In genomic region chr10:60823324-60823723, GRCh38 we compare ENCODE assay signal across 19 cellular contexts. TPM values are rescaled to one million over a fixed set of nuclear protein-coding genes. Genes with fewer than 3 reads are reported as not detected.
DNase-seq lines count a peak whose midpoint lies in the region; ATAC-seq and TF ChIP-seq lines count a peak whose summit lies in the region.
"Had no signal": no experiment of that assay in that cellular context is flagged by ENCODE, and none has a peak within 500 bp of the region (broad histone marks: within the 10 kb centered on the region; RNA-seq: fewer than 3 reads in every experiment).

No MANE protein-coding gene starts in this region.

- DNase-seq in OCI-M1 (lab: John Stamatoyannopoulos, UW): peak; percentile 22
- DNase-seq in hepatocyte (ENCODE audit: low spot score): no peak
- no peak for DNase-seq in osteoblast (ENCODE audit: insufficient read length, low spot score, missing footprints)
- no peak for DNase-seq in lower leg skin (ENCODE audit: low spot score in 2 of 2)
- no peak for DNase-seq in GF-D8 (lab: John Stamatoyannopoulos, UW)
- DNase-seq: GM23248, HFFc6, Karpas-422, NCI-H2029, NCI-H446 treated with DMSO at 0.1 percent for 48 hours, NCI-H526, NCI-H82, Peyer's patch, SHP77 treated with DMSO at 0.1 percent for 48 hours had no signal

- H3K36me3 ChIP-seq in hepatocyte (replicated peaks; ENCODE audit: insufficient read depth, low read depth): no peaks in the 10 kb centered on the region
- H3K36me3 ChIP-seq in osteoblast (ENCODE audit: insufficient read depth, low read length): no peaks in the 10 kb centered on the region
- H3K36me3 ChIP-seq: HAP-1, Peyer's patch had no signal

- H3K9me2 ChIP-seq in hepatocyte (replicated peaks; ENCODE audit: insufficient read depth): no peaks in the 10 kb centered on the region

- H3K4me1 ChIP-seq in hepatocyte (ENCODE audit: insufficient read depth): peaks cover 19% of the 10 kb centered on the region
- H3K4me1 ChIP-seq in osteoblast (ENCODE audit: insufficient read depth, low read length): peaks cover 23% of the 10 kb centered on the region
- H3K4me1 ChIP-seq: HAP-1 had no signal

- TF ChIP-seq CTCF in hepatocyte (IDR thresholded peaks at IDR 0.05; ENCODE audit: poor library complexity) (no peak), osteoblast (IDR thresholded peaks at IDR 0.05; ENCODE audit: extremely low read depth, low read depth, low read length) (no peak), lower leg skin (IDR thresholded peaks at IDR 0.05) (no peak)

- H3K79me2 ChIP-seq in hepatocyte: no peaks in the 10 kb centered on the region
- H3K79me2 ChIP-seq in osteoblast (ENCODE audit: insufficient read depth, low read length): no peaks in the 10 kb centered on the region

- ATAC-seq in GM18867 (IDR thresholded peaks at IDR 0.05; ENCODE audit: unreplicated experiment): peak; percentile 49
- peak; percentile 46 for ATAC-seq in HG03342 (IDR thresholded peaks at IDR 0.05; ENCODE audit: unreplicated experiment)
- ATAC-seq in GM21515 (IDR thresholded peaks at IDR 0.05; ENCODE audit: unreplicated experiment): no peak

- TF ChIP-seq POLR2A in lower leg skin (IDR thresholded peaks at IDR 0.05): no peak

- H2AFZ ChIP-seq in hepatocyte: peak overlapping the region; percentile 20
- H2AFZ ChIP-seq in osteoblast (ENCODE audit: low read length): no peak overlapping the region
- H2AFZ ChIP-seq: GM23248 had no signal

- no peaks in the 10 kb centered on the region for H3K27me3 ChIP-seq in hepatocyte
- no peaks in the 10 kb centered on the region for H3K27me3 ChIP-seq in osteoblast (ENCODE audit: insufficient read depth, low read length)
- H3K27me3 ChIP-seq: Peyer's patch had no signal

- intact Hi-C loops in lower leg skin (cut with DNase I; ENCODE audit: low total_unique reads): no loop called here

- H3K9me3 ChIP-seq in hepatocyte (ENCODE audit: low read depth): no peaks in the 10 kb centered on the region
- no peaks in the 10 kb centered on the region for H3K9me3 ChIP-seq in osteoblast (ENCODE audit: low read depth, low read length)
- H3K9me3 ChIP-seq: HAP-1, Peyer's patch had no signal

- no peaks in the 10 kb centered on the region for H4K20me1 ChIP-seq in hepatocyte (ENCODE audit: insufficient read depth, poor library complexity, severe bottlenecking)
- no peaks in the 10 kb centered on the region for H4K20me1 ChIP-seq in osteoblast (ENCODE audit: insufficient read depth, low read length)

- WGBS in hepatocyte (ENCODE audit: low lambda C conversion rate, missing lambda C conversion rate): 94% methylated on average over 1 of the region's 1 CpG
- WGBS in lower leg skin, 2 donors: 89 to 94% methylated on average over 1 of the region's 1 CpG

- H3K4me2 ChIP-seq in hepatocyte (no peak overlapping the region), osteoblast (ENCODE audit: insufficient read depth, low read length) (no peak overlapping the region)

- H3K4me3 ChIP-seq in hepatocyte: no peak overlapping the region
- H3K4me3 ChIP-seq in osteoblast (ENCODE audit: insufficient read depth, low read length): no peak overlapping the region
- no peak overlapping the region for H3K4me3 ChIP-seq in lower leg skin (ENCODE audit: low read depth, poor library complexity, severe bottlenecking)
- H3K4me3 ChIP-seq: GM23248, HAP-1, Peyer's patch, SK-N-MC had no signal

- H3K27ac ChIP-seq in hepatocyte: no peak overlapping the region
- no peak overlapping the region for H3K27ac ChIP-seq in osteoblast (ENCODE audit: low read depth, low read length)
- H3K27ac ChIP-seq: GM23248, Peyer's patch, SK-N-MC had no signal

RNA-seq across cellular contexts. Expression of gene CDK1, which starts 45.0 kb away (rescaled TPM):
- total RNA-seq in hepatocyte (31.7 and 33.6 TPM in 2 replicates), osteoblast (5.8 and 6.5 TPM in 2 replicates), lower leg skin (1 to 10 TPM; 5.1 to 8.4 (median 6.5) TPM)
- 23.1 and 31.6 TPM in 2 replicates for polyA plus RNA-seq in hepatocyte
